21 cellular contexts compared by ENCODE assay signal in genomic region chr3:55523471-55523870, GRCh38. TPM values are rescaled to one million over a fixed set of nuclear protein-coding genes. Genes with fewer than 3 reads are reported as not detected.
DNase-seq lines count a peak whose midpoint lies in the region; ATAC-seq, FAIRE-seq and TF ChIP-seq lines count a peak whose summit lies in the region.
"Had no signal": no experiment of that assay in that cellular context is flagged by ENCODE, and none has a peak within 500 bp of the region (broad histone marks: within the 10 kb centered on the region; RNA-seq: fewer than 3 reads in every experiment).

No MANE protein-coding gene starts in this region.

- H2BK20ac ChIP-seq in IMR-90 (ENCODE audit: low read depth, low read length): no peak overlapping the region

- H4K91ac ChIP-seq in IMR-90 (ENCODE audit: insufficient read depth, low read depth, low read length): 0 out of 2 replicates have a peak overlapping the region, but pooled peaks have one; percentile 8

- H3K9me3 Mint-ChIP-seq in endothelial cell (ENCODE audit: unreplicated experiment): no peaks in the 10 kb centered on the region
- no peaks in the 10 kb centered on the region for H3K9me3 Mint-ChIP-seq in nephron
- peaks cover 0 to 4% (median 0%) of the 10 kb centered on the region in 8 donors for H3K9me3 Mint-ChIP-seq in CD4-positive, alpha-beta memory T cell
- peaks cover 7% of the 10 kb centered on the region for H3K9me3 Mint-ChIP-seq in stimulated activated effector memory CD8-positive, alpha-beta T cell treated with anti-CD3 and anti-CD28 coated beads, Interleukin-12 subunit alpha, Interleukin-12 subunit beta, amount 100 ng/mL, for 72 hours
- H3K9me3 Mint-ChIP-seq: CD8-positive, alpha-beta T cell had no signal

- H2BK5ac ChIP-seq in IMR-90 (ENCODE audit: low read depth, low read length, poor library complexity, severe bottlenecking): no peak overlapping the region

- no peak overlapping the region for H2AFZ ChIP-seq in IMR-90 (replicated peaks; ENCODE audit: low read length, poor library complexity)

- H3K9ac ChIP-seq in IMR-90 (ENCODE audit: low read depth, low read length): no peak overlapping the region

- H3K27ac Mint-ChIP-seq in endothelial cell (ENCODE audit: unreplicated experiment) (peak overlapping the region; percentile 41), nephron (peak overlapping the region in 2 of 3 experiments; percentile 4 to 11)
- no peak overlapping the region for H3K27ac Mint-ChIP-seq in CD4-positive, alpha-beta memory T cell
- H3K27ac Mint-ChIP-seq in stimulated activated effector memory CD8-positive, alpha-beta T cell treated with anti-CD3 and anti-CD28 coated beads, Interleukin-12 subunit alpha, Interleukin-12 subunit beta, amount 100 ng/mL, for 72 hours: no peak overlapping the region
- H3K27ac Mint-ChIP-seq: CD14-positive monocyte; CD8-positive, alpha-beta T cell had no signal

- no peak for TF ChIP-seq RAD21 in IMR-90 (IDR thresholded peaks at IDR 0.05; ENCODE audit: low read length)

- no peak for ATAC-seq in IMR-90 (ENCODE audit: low read depth)
- no peak for ATAC-seq in stimulated activated effector memory CD8-positive, alpha-beta T cell treated with anti-CD3 and anti-CD28 coated beads, Interleukin-12 subunit alpha, Interleukin-12 subunit beta, amount 100 ng/mL, for 72 hours
- ATAC-seq: CD8-positive, alpha-beta T cell; GM12878; K562 had no signal

- peaks cover 11% of the 10 kb centered on the region; the same call in 1 of the 2 replicates for H3K9me1 ChIP-seq in IMR-90 (ENCODE audit: insufficient read depth, low read length)

- H3K36me3 Mint-ChIP-seq in endothelial cell (ENCODE audit: low read depth, unreplicated experiment) (no peaks in the 10 kb centered on the region), nephron (ENCODE audit: low read depth) (no peaks in the 10 kb centered on the region)
- H3K36me3 Mint-ChIP-seq in CD4-positive, alpha-beta memory T cell: no peaks in the 10 kb centered on the region
- no peaks in the 10 kb centered on the region for H3K36me3 Mint-ChIP-seq in stimulated activated effector memory CD8-positive, alpha-beta T cell treated with anti-CD3 and anti-CD28 coated beads, Interleukin-12 subunit alpha, Interleukin-12 subunit beta, amount 100 ng/mL, for 72 hours
- H3K36me3 Mint-ChIP-seq: CD14-positive monocyte; CD8-positive, alpha-beta T cell had no signal

- peak; percentile 27 for FAIRE-seq in urothelium cell line (lab: Jason Lieb, UNC)
- FAIRE-seq: A204.1, GM12878, K562 had no signal

- H3K4me2 ChIP-seq in IMR-90 (ENCODE audit: low read depth, low read length): no peak overlapping the region

- no peak overlapping the region for H2BK15ac ChIP-seq in IMR-90 (ENCODE audit: low read depth, low read length)

- H3K14ac ChIP-seq in IMR-90 (replicated peaks; ENCODE audit: low read depth, low read length): no peak overlapping the region

- H4K20me1 ChIP-seq in IMR-90 (ENCODE audit: insufficient read depth, low read length): no peaks in the 10 kb centered on the region

- H3K4ac ChIP-seq in IMR-90 (ENCODE audit: low read depth, low read length): no peak overlapping the region

- POLR2A ChIA-PET in IMR-90 (lab: Charles Lee; ENCODE audit: unreplicated experiment): no interaction called here
- POLR2A ChIA-PET in CD4-positive, alpha-beta memory T cell (lab: Charles Lee; ENCODE audit: partially characterized antibody): no interaction called here

- H3K4me1 Mint-ChIP-seq in endothelial cell (ENCODE audit: unreplicated experiment): peaks cover 46% of the 10 kb centered on the region
- peaks cover 64% of the 10 kb centered on the region for H3K4me1 Mint-ChIP-seq in nephron
- no peaks in the 10 kb centered on the region for H3K4me1 Mint-ChIP-seq in CD4-positive, alpha-beta memory T cell
- H3K4me1 Mint-ChIP-seq in stimulated activated effector memory CD8-positive, alpha-beta T cell treated with anti-CD3 and anti-CD28 coated beads, Interleukin-12 subunit alpha, Interleukin-12 subunit beta, amount 100 ng/mL, for 72 hours: no peaks in the 10 kb centered on the region
- H3K4me1 Mint-ChIP-seq: CD14-positive monocyte had no signal

- no peak overlapping the region for H3K18ac ChIP-seq in IMR-90 (ENCODE audit: low read depth, low read length)

- no peaks in the 10 kb centered on the region for H3K79me1 ChIP-seq in IMR-90 (ENCODE audit: low read depth in 1 of 2, low read length in 2 of 2)

- H3K4me3 ChIP-seq in IMR-90 (ENCODE audit: insufficient read depth, low read depth, low read length): no peak overlapping the region
- no peak overlapping the region for H3K4me3 ChIP-seq in CD4-positive, alpha-beta memory T cell (ENCODE audit: low read length in 2 of 2)
- H3K4me3 ChIP-seq: GM12878, HAP-1, K562 had no signal

- BruUV-seq in IMR-90 (replicated peaks; lab: Mats Ljungman, UMichigan): no TSS peak

- in situ Hi-C loops in IMR-90 (cut with MboI; ENCODE audit: low sequenced_read_pairs): no loop called here

- no peak for TF ChIP-seq POLR2A in IMR-90 (IDR thresholded peaks at IDR 0.05; ENCODE audit: low read depth, low read length)

- H4K5ac ChIP-seq in IMR-90 (ENCODE audit: low read depth, low read length): no peak overlapping the region

- peaks cover 15% of the 10 kb centered on the region for H3K4me1 ChIP-seq in IMR-90 (ENCODE audit: control insufficient read depth, insufficient read depth, low read length)
- no peaks in the 10 kb centered on the region for H3K4me1 ChIP-seq in CD4-positive, alpha-beta memory T cell (ENCODE audit: insufficient read depth, low read length)
- H3K4me1 ChIP-seq: BE2C had no signal

- H3K4me3 Mint-ChIP-seq in endothelial cell (ENCODE audit: unreplicated experiment) (no peak overlapping the region), nephron (no peak overlapping the region)
- H3K4me3 Mint-ChIP-seq in CD4-positive, alpha-beta memory T cell: no peak overlapping the region
- no peak overlapping the region for H3K4me3 Mint-ChIP-seq in stimulated activated effector memory CD8-positive, alpha-beta T cell treated with anti-CD3 and anti-CD28 coated beads, Interleukin-12 subunit alpha, Interleukin-12 subunit beta, amount 100 ng/mL, for 72 hours
- H3K4me3 Mint-ChIP-seq: CD14-positive monocyte; CD8-positive, alpha-beta T cell had no signal

- H3K36me3 ChIP-seq in IMR-90 (ENCODE audit: control insufficient read depth, insufficient read depth, low read length): no peaks in the 10 kb centered on the region
- no peaks in the 10 kb centered on the region for H3K36me3 ChIP-seq in CD4-positive, alpha-beta memory T cell (ENCODE audit: insufficient read depth, low read length)
- H3K36me3 ChIP-seq: BE2C, HAP-1 had no signal

- no peak for DNase-seq in IMR-90
- DNase-seq in endothelial cell (ENCODE audit: low spot score): no peak
- no peak for DNase-seq in urothelium cell line (ENCODE audit: low spot score)
- DNase-seq in HK-2 (ENCODE audit: unreplicated experiment): no peak
- DNase-seq in CD4-positive, alpha-beta memory T cell: no peak
- no peak for DNase-seq in SK-N-DZ (ENCODE audit: low spot score)
- no peak for DNase-seq in stimulated activated effector memory CD8-positive, alpha-beta T cell treated with anti-CD3 and anti-CD28 coated beads, Interleukin-12 subunit alpha, Interleukin-12 subunit beta, amount 100 ng/mL, for 72 hours (ENCODE audit: low spot score in 2 of 2)
- DNase-seq: ACHN; BE2C; CD8-positive, alpha-beta T cell; DMS 273 treated with DMSO at 0.1 percent for 48 hours; DMS53; DND-41; EL had no signal

- no peak overlapping the region for H2AK9ac ChIP-seq in IMR-90 (replicated peaks; ENCODE audit: low read depth, low read length, poor library complexity)

- TF ChIP-seq CTCF in IMR-90 (conservative IDR thresholded peaks at IDR 0.05; ENCODE audit: low read depth, low read length): no peak
- TF ChIP-seq CTCF in endothelial cell (IDR thresholded peaks at IDR 0.05; ENCODE audit: unreplicated experiment): no peak
- TF ChIP-seq CTCF in nephron (IDR thresholded peaks at IDR 0.05; ENCODE audit: unreplicated experiment in 3 of 3): no peak

- 100% methylated on average over 1 of the region's 2 CpGs; no CpG with 5 or more reads in 1 of the 2 experiments for WGBS in IMR-90 (ENCODE audit: extremely low coverage in 2 of 2, insufficient read length in 1 of 2), 2 experiments

- no peak overlapping the region for H3K27ac ChIP-seq in IMR-90 (ENCODE audit: insufficient read depth, low read length)
- H3K27ac ChIP-seq in CD4-positive, alpha-beta memory T cell (ENCODE audit: low read depth, low read length): no peak overlapping the region
- H3K27ac ChIP-seq: HL-60 had no signal

- no peak overlapping the region for H3K56ac ChIP-seq in IMR-90 (ENCODE audit: extremely low read depth, insufficient read depth, low read length)

- H2BK120ac ChIP-seq in IMR-90 (ENCODE audit: low read depth, low read length): no peak overlapping the region

- H4K8ac ChIP-seq in IMR-90 (ENCODE audit: low read depth in 2 of 2, low read length in 2 of 2): no peak overlapping the region

- CTCF ChIA-PET in IMR-90 (lab: Yijun Ruan, JAX): no interaction called here
- CTCF ChIA-PET in CD4-positive, alpha-beta memory T cell (lab: Charles Lee; ENCODE audit: partially characterized antibody): no interaction called here

- H3K23ac ChIP-seq in IMR-90 (ENCODE audit: low read depth, low read length): no peak overlapping the region; the same call in 1 of the 2 replicates

- no peaks in the 10 kb centered on the region for H3K9me3 ChIP-seq in IMR-90 (ENCODE audit: control insufficient read depth, insufficient read depth, low read length)
- no peaks in the 10 kb centered on the region for H3K9me3 ChIP-seq in CD4-positive, alpha-beta memory T cell (ENCODE audit: control insufficient read depth in 1 of 2, low read length in 2 of 2)
- H3K9me3 ChIP-seq: BE2C, HAP-1 had no signal

- dilution Hi-C loops in IMR-90 (cut with HindIII; ENCODE audit: low sequenced_read_pairs, unreplicated experiment): no loop called here

- H2AK5ac ChIP-seq in IMR-90 (ENCODE audit: low read depth, low read length): 0 out of 2 replicates have a peak overlapping the region, but pooled peaks have one; percentile 44

- peaks cover 4% of the 10 kb centered on the region for H3K27me3 Mint-ChIP-seq in endothelial cell (ENCODE audit: unreplicated experiment)
- H3K27me3 Mint-ChIP-seq in nephron (ENCODE audit: low read depth): peaks cover 9% of the 10 kb centered on the region
- peaks cover 2 to 5% of the 10 kb centered on the region in 2 donors for H3K27me3 Mint-ChIP-seq in CD4-positive, alpha-beta memory T cell

- intact Hi-C loops in IMR-90 (cut with micrococcal nuclease): no loop called here
- intact Hi-C loops in CD4-positive, alpha-beta memory T cell (cut with micrococcal nuclease): no loop called here

- peaks cover 5% of the 10 kb centered on the region; the same call in 1 of the 2 replicates for H3K27me3 ChIP-seq in IMR-90 (ENCODE audit: control insufficient read depth, insufficient read depth, low read length)
- no peaks in the 10 kb centered on the region for H3K27me3 ChIP-seq in CD4-positive, alpha-beta memory T cell (ENCODE audit: insufficient read depth, low read length)
- H3K27me3 ChIP-seq: BE2C had no signal

RNA-seq across cellular contexts. Expression of gene WNT5A, which starts 36.4 kb away (rescaled TPM):
- total RNA-seq in IMR-90 (2012; rRNA removed): 204 and 224 TPM in 2 replicates
- polyA plus RNA-seq in IMR-90 (2012; rRNA removed): 229 and 231 TPM in 2 replicates
- 120 and 337 TPM in 2 replicates for polyA plus RNA-seq in IMR-90 (2012; cell fraction: cytosol; rRNA removed)
- 410 and 708 TPM in 2 replicates for polyA plus RNA-seq in IMR-90 (2012; cell fraction: nucleus; rRNA removed; ENCODE audit: low replicate concordance)
- 9.7 TPM for total RNA-seq in endothelial cell (ENCODE audit: unreplicated experiment)
- under 1 TPM in 1 of 2 experiments, not detected in 1; 0.06 TPM for total RNA-seq in CD4-positive, alpha-beta memory T cell
- polyA plus RNA-seq in CD4-positive, alpha-beta memory T cell: not detected
- polyA plus RNA-seq in SK-N-DZ (2014; cell fraction: cytosol; rRNA removed): 2.7 and 3.5 TPM in 2 replicates
- 2.4 and 4.2 TPM in 2 replicates for polyA plus RNA-seq in SK-N-DZ (2014; cell fraction: nucleus; rRNA removed)
- polyA plus RNA-seq: K562 had no signal

Comparison
In these comparisons a context has a peak if more than half of its experiments do, and no peak if none do; other contexts are left out.
1. H3K27ac Mint-ChIP-seq: peak in endothelial cell (single experiment) and nephron (2 of 3); none in CD4-positive, alpha-beta memory T cell (0 of 7) and stimulated activated effector memory CD8-positive, alpha-beta T cell treated with anti-CD3 and anti-CD28 coated beads, Interleukin-12 subunit alpha, Interleukin-12 subunit beta, amount 100 ng/mL, for 72 hours (single experiment).
2. RNA of gene WNT5A, which starts 36.4 kb away (total RNA-seq): 204 to 224 TPM in IMR-90; 9.7 TPM in endothelial cell (single experiment) and 0.06 TPM in CD4-positive, alpha-beta memory T cell; every median in the first group is over 10 times any median in the second.